ENCODE assay signal across 8 cellular contexts in the genomic region with DNA sequence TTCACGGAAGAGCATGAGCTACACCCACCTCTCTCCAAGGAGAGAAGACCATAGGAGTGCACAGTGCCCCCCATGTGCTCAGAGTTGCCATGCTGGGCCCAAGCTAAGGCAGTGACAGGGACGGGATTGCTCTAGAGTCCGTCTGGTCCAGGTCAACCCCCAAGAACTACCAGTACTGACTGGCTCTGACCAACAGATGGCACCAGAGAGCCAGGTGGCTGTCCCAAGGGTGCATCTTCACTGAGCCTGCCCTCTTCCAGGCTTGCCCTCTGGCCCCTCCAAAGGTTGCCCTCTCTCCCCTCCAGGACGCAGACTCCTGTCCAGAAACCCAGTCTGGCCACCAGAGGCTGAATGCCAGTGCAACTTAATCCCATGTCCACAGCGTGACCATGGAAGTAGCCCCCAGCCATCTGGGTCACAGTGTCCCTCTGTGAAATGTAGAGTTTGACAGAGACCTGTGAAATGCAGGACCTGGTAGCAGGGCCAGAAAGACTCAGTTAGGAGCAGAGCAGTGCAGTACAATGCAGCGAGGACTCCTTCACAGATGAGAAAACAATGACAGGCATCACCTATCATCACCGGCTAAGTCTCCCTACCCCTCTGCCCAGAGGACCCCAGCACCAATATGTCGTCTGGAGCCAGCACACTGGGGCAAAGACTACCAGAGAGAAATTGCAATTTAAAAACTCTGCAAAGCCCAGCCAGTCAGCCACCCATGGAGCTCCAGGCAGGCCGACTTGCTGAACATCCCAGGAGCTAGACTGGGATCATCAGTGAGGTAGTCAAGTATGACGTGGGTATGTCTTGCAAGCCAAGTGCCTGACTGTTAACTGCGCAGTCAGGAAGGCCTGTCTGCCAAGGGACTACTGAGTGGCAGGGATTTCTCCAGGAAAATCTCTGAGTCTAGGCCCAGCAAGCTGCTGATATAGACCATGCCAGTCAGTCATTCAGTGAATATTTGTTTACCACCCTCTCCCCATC. TPM values are rescaled to one million over a fixed set of nuclear protein-coding genes. Genes with fewer than 3 reads are reported as not detected.
DNase-seq lines count a peak whose midpoint lies in the region; ATAC-seq and TF ChIP-seq lines count a peak whose summit lies in the region.

No MANE protein-coding gene starts in this region.

- no peaks in the 10 kb centered on the region for H3K36me3 Mint-ChIP-seq in CD4-positive, CD25-positive, alpha-beta regulatory T cell

- H3K4me1 ChIP-seq in CD4-positive, CD25-positive, alpha-beta regulatory T cell (ENCODE audit: control insufficient read depth, insufficient read depth, low read length, poor library complexity, severe bottlenecking), result no peaks in the 10 kb centered on the region
- peaks cover 13% of the 10 kb centered on the region for H3K4me1 ChIP-seq in left ventricle myocardium inferior
- H3K4me1 ChIP-seq in sigmoid colon, result peaks cover 0 to 5% (median 0%) of the 10 kb centered on the region in 4 donors

- peak overlapping the region in 2 of 4 donors; percentile 9 to 10 for H3K4me3 Mint-ChIP-seq in CD4-positive, CD25-positive, alpha-beta regulatory T cell

- no peak overlapping the region for H3K27ac ChIP-seq in CD4-positive, CD25-positive, alpha-beta regulatory T cell (ENCODE audit: insufficient read depth, low read length, poor library complexity, severe bottlenecking)
- H3K27ac ChIP-seq in left ventricle myocardium inferior (replicated peaks) (no peak overlapping the region), sigmoid colon (no peak overlapping the region)

- H3K27ac Mint-ChIP-seq in CD4-positive, CD25-positive, alpha-beta regulatory T cell, result no peak overlapping the region

- H3K4me1 Mint-ChIP-seq in CD4-positive, CD25-positive, alpha-beta regulatory T cell, result peaks cover 0 to 5% (median 2%) of the 10 kb centered on the region in 4 donors

- H3K9me3 Mint-ChIP-seq in CD4-positive, CD25-positive, alpha-beta regulatory T cell, result peaks cover 0 to 2% (median 0%) of the 10 kb centered on the region in 7 donors

- H3K27me3 Mint-ChIP-seq in CD4-positive, CD25-positive, alpha-beta regulatory T cell, result peaks cover 8% of the 10 kb centered on the region

- no peak for TF ChIP-seq POLR2A in sigmoid colon (IDR thresholded peaks at IDR 0.05)

- H3K27me3 ChIP-seq in CD4-positive, CD25-positive, alpha-beta regulatory T cell (ENCODE audit: control insufficient read depth, insufficient read depth, low read length), result no peaks in the 10 kb centered on the region
- no peaks in the 10 kb centered on the region for H3K27me3 ChIP-seq in left ventricle myocardium inferior (ENCODE audit: low read depth)
- H3K27me3 ChIP-seq in sigmoid colon, result no peaks in the 10 kb centered on the region

- H3K4me3 ChIP-seq in CD4-positive, CD25-positive, alpha-beta regulatory T cell (ENCODE audit: low read depth, low read length), result no peak overlapping the region
- H3K4me3 ChIP-seq in Jurkat, Clone E6-1 (ENCODE audit: low read length), result no peak overlapping the region
- H3K4me3 ChIP-seq in left ventricle myocardium inferior, result no peak overlapping the region
- H3K4me3 ChIP-seq in sigmoid colon, result no peak overlapping the region

- WGBS in sigmoid colon, 2 donors, result 59 to 65% methylated on average over 11 of the region's 11 CpGs

- no peak for TF ChIP-seq EP300 in sigmoid colon (IDR thresholded peaks at IDR 0.05)

- peak; percentile 96 for TF ChIP-seq CTCF in left ventricle myocardium inferior (IDR thresholded peaks at IDR 0.05; ENCODE audit: borderline replicate concordance)
- peak; percentile 84 to 93 (median 88) for TF ChIP-seq CTCF in sigmoid colon (IDR thresholded peaks at IDR 0.05)

- peak; percentile 66 to 74 (median 74) for DNase-seq in CD4-positive, CD25-positive, alpha-beta regulatory T cell
- DNase-seq in Jurkat, Clone E6-1 (ENCODE audit: low read depth, low spot score), result peak; percentile 53
- peak; percentile 69 for DNase-seq in SW480 (ENCODE audit: low spot score)
- DNase-seq in activated naive CD8-positive, alpha-beta T cell treated with anti-CD3 and anti-CD28 coated beads, Interleukin-2, amount 50 U/mL, for 16 hours (ENCODE audit: low read depth, low spot score), result peak; percentile 58
- peak; percentile 50 for DNase-seq in left ventricle myocardium inferior
- DNase-seq in sigmoid colon, result peak; percentile 76

- H3K36me3 ChIP-seq in CD4-positive, CD25-positive, alpha-beta regulatory T cell (ENCODE audit: control insufficient read depth, insufficient read depth, low read length), result no peaks in the 10 kb centered on the region
- H3K36me3 ChIP-seq in left ventricle myocardium inferior, result no peaks in the 10 kb centered on the region
- H3K36me3 ChIP-seq in sigmoid colon, result no peaks in the 10 kb centered on the region

- peak; percentile 88 to 90 for ATAC-seq in CD4-positive, CD25-positive, alpha-beta regulatory T cell (ENCODE audit: low read depth in 2 of 2)
- ATAC-seq in GM19463 (IDR thresholded peaks at IDR 0.05; ENCODE audit: unreplicated experiment) (peak; percentile 87), HG03025 (IDR thresholded peaks at IDR 0.05; ENCODE audit: low FRiP score, unreplicated experiment) (no peak)

- no peaks in the 10 kb centered on the region for H3K9me3 ChIP-seq in CD4-positive, CD25-positive, alpha-beta regulatory T cell (ENCODE audit: control insufficient read depth in 2 of 2, low read length in 2 of 2)
- H3K9me3 ChIP-seq in left ventricle myocardium inferior (replicated peaks) (no peaks in the 10 kb centered on the region), sigmoid colon (no peaks in the 10 kb centered on the region)

- intact Hi-C loops in left ventricle myocardium inferior (cut with micrococcal nuclease) (loop anchor here (2.0 kb wide), 1 partner anchor 104 kb away; no protein-coding TSS in a partner anchor), sigmoid colon (cut with DNase I) (loop anchor here (1.0 kb wide), 1 partner anchor 105 kb away; no protein-coding TSS in a partner anchor)

RNA-seq across cellular contexts. Expression of a gene that starts 7.7 kb away (rescaled TPM):
- total RNA-seq in CD4-positive, CD25-positive, alpha-beta regulatory T cell, result 310 TPM
- polyA plus RNA-seq in CD4-positive, CD25-positive, alpha-beta regulatory T cell, result 1,000 to 10,000 TPM; 1,181 to 1,272 (median 1,236) TPM
- polyA plus RNA-seq in Jurkat, Clone E6-1 (2012; ENCODE audit: insufficient read depth, insufficient read length), result 733 TPM
- total RNA-seq in left ventricle myocardium inferior, result 506 TPM
- 100 to 1,000 TPM; 193 to 320 (median 271) TPM for total RNA-seq in sigmoid colon
- polyA plus RNA-seq in sigmoid colon, result 100 to 1,000 TPM; 445 to 938 (median 717) TPM

RNA-seq across cellular contexts. Expression of a gene that starts 41.4 kb away (rescaled TPM):
- total RNA-seq in CD4-positive, CD25-positive, alpha-beta regulatory T cell, result 223 TPM
- polyA plus RNA-seq in CD4-positive, CD25-positive, alpha-beta regulatory T cell, result 100 to 1,000 TPM; 221 to 276 (median 243) TPM
- polyA plus RNA-seq in Jurkat, Clone E6-1 (2012; ENCODE audit: insufficient read depth, insufficient read length), result 263 TPM
- total RNA-seq in left ventricle myocardium inferior (163 TPM), sigmoid colon (100 to 1,000 TPM; 102 to 145 (median 118) TPM)
- 10 to 100 TPM; 48.6 to 59.4 (median 52.8) TPM for polyA plus RNA-seq in sigmoid colon
